8 cellular contexts compared by ENCODE assay signal in the genomic region with DNA sequence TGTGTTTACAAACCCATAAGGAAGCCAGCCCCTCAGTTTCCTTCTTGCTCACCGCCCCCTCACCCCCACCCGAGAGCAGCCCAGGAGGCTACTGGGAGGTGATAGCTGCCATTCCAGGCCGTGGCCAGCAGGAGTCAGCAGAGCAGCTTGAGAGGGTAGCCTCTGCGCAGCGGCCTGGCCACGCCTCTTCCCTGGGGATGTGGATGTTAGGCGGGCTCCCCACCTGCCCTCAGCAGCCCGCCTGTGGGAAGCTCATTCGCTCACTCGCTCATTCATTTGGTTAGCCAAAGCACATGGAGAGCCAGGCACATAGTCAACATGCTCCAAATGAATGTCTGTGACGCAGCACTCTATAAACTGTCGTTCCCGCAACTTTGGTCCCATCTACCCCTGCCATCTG. TPM values are rescaled to one million over a fixed set of nuclear protein-coding genes. Genes with fewer than 3 reads are reported as not detected.
DNase-seq lines count a peak whose midpoint lies in the region; ATAC-seq and FAIRE-seq lines count a peak whose summit lies in the region.

No MANE protein-coding gene starts in this region.

- H3K14ac ChIP-seq in mesenchymal stem cell (ENCODE audit: low read length in 2 of 2), result no peak overlapping the region

- DNase-seq in NCI-H82 treated with DMSO at 0.1 percent for 48 hours (lab: John Stamatoyannopoulos, UW; ENCODE audit: unreplicated experiment) (peak; percentile 32), mesenchymal stem cell (peak; percentile 79)
- peak; percentile 58 to 59 for DNase-seq in activated CD8-positive, alpha-beta memory T cell treated with anti-CD3 and anti-CD28 coated beads for 1 hour (ENCODE audit: extremely low read depth in 1 of 2, low read depth in 1 of 2)
- peak; percentile 70 for DNase-seq in effector CD8-positive, alpha-beta T cell (lab: John Stamatoyannopoulos, UW)
- DNase-seq in stimulated activated CD8-positive, alpha-beta memory T cell treated with anti-CD3 and anti-CD28 coated beads, Interleukin-4, amount 100 ng/mL, for 24 hours (ENCODE audit: low read depth), result peak; percentile 72

- no peak overlapping the region for H3K4me3 ChIP-seq in mesenchymal stem cell (ENCODE audit: insufficient read depth in 1 of 2, low read depth in 1 of 2, low read length in 2 of 2)

- H2AK5ac ChIP-seq in mesenchymal stem cell (ENCODE audit: low read length, severe bottlenecking), result no peak overlapping the region

- no peak overlapping the region for H4K91ac ChIP-seq in mesenchymal stem cell (ENCODE audit: low read length)

- no peak overlapping the region for H3K18ac ChIP-seq in mesenchymal stem cell (ENCODE audit: low read depth in 1 of 2, low read length in 2 of 2)

- H3K23ac ChIP-seq in mesenchymal stem cell (ENCODE audit: low read length in 2 of 2), result no peak overlapping the region

- no peak overlapping the region for H2AFZ ChIP-seq in mesenchymal stem cell (ENCODE audit: low read depth, low read length)

- peaks cover 4% of the 10 kb centered on the region for H3K79me1 ChIP-seq in mesenchymal stem cell (replicated peaks; ENCODE audit: low read length, poor library complexity, severe bottlenecking)

- H2BK15ac ChIP-seq in mesenchymal stem cell (ENCODE audit: low read depth, poor library complexity, severe bottlenecking), result no peak overlapping the region

- no peaks in the 10 kb centered on the region for H3K27me3 ChIP-seq in mesenchymal stem cell (ENCODE audit: control insufficient read depth in 1 of 2, insufficient read depth in 1 of 2, low read length in 2 of 2)

- no peak overlapping the region for H2BK12ac ChIP-seq in mesenchymal stem cell (ENCODE audit: low read length in 2 of 2)

- H3K4me1 ChIP-seq in mesenchymal stem cell (ENCODE audit: control insufficient read depth, insufficient read depth, low read depth, low read length), result peaks cover 7% of the 10 kb centered on the region

- no peak overlapping the region for H4K8ac ChIP-seq in mesenchymal stem cell (ENCODE audit: low read length)

- H2BK120ac ChIP-seq in mesenchymal stem cell (ENCODE audit: low read depth, low read length), result no peak overlapping the region

- no peaks in the 10 kb centered on the region for H3K9me3 ChIP-seq in mesenchymal stem cell (ENCODE audit: control insufficient read depth, low read length)

- H2BK5ac ChIP-seq in mesenchymal stem cell (ENCODE audit: low read depth, low read length, poor library complexity, severe bottlenecking), result no peak overlapping the region

- H3K27ac ChIP-seq in mesenchymal stem cell (ENCODE audit: low read length, poor library complexity, severe bottlenecking), result no peak overlapping the region

- ATAC-seq in HG03354 (IDR thresholded peaks at IDR 0.05; ENCODE audit: poor library complexity, severe bottlenecking, unreplicated experiment) (peak; percentile 66), GM21526 (IDR thresholded peaks at IDR 0.05; ENCODE audit: low FRiP score, unreplicated experiment) (no peak)

- peaks cover 53 to 54% of the 10 kb centered on the region in 2 experiments for H3K36me3 ChIP-seq in mesenchymal stem cell (ENCODE audit: control insufficient read depth in 1 of 2, insufficient read depth in 2 of 2, low read depth in 1 of 2, low read length in 2 of 2)

- peak; percentile 76 for FAIRE-seq in G401.6 (lab: Jason Lieb, UNC)

- no peak overlapping the region for H3K4me2 ChIP-seq in mesenchymal stem cell (ENCODE audit: low read length, poor library complexity, severe bottlenecking)

- H3K9ac ChIP-seq in mesenchymal stem cell (ENCODE audit: low read length), result no peak overlapping the region

- 40% methylated on average over 12 of the region's 13 CpGs for WGBS in mesenchymal stem cell

- H3K4ac ChIP-seq in mesenchymal stem cell (ENCODE audit: low read depth in 1 of 2, low read length in 2 of 2), result no peak overlapping the region

RNA-seq across cellular contexts. Expression of a gene that starts 6.1 kb away (rescaled TPM):
- 29.7 TPM for polyA plus RNA-seq in mesenchymal stem cell (2013, experiment 1 of 2)
- polyA plus RNA-seq in mesenchymal stem cell (2013, experiment 2 of 2), result 30.1 TPM

RNA-seq across cellular contexts. Expression of a gene that starts 13.2 kb away (rescaled TPM):
- polyA plus RNA-seq in mesenchymal stem cell (2013, experiment 1 of 2), result 2.0 TPM
- 1.8 TPM for polyA plus RNA-seq in mesenchymal stem cell (2013, experiment 2 of 2)

RNA-seq across cellular contexts. Expression of a gene that starts 26.9 kb away (rescaled TPM):
- 32.1 TPM for polyA plus RNA-seq in mesenchymal stem cell (2013, experiment 1 of 2)
- polyA plus RNA-seq in mesenchymal stem cell (2013, experiment 2 of 2), result 29.4 TPM

RNA-seq across cellular contexts. Expression of a gene that starts 37.0 kb away (rescaled TPM):
- polyA plus RNA-seq in mesenchymal stem cell (2013, experiment 1 of 2), result 44.3 TPM
- polyA plus RNA-seq in mesenchymal stem cell (2013, experiment 2 of 2), result 42.9 TPM

RNA-seq across cellular contexts. Expression of a gene that starts 44.3 kb away (rescaled TPM):
- 45.2 TPM for polyA plus RNA-seq in mesenchymal stem cell (2013, experiment 1 of 2)
- 45.9 TPM for polyA plus RNA-seq in mesenchymal stem cell (2013, experiment 2 of 2)
